8 cellular contexts compared by ENCODE assay signal in the genomic region with DNA sequence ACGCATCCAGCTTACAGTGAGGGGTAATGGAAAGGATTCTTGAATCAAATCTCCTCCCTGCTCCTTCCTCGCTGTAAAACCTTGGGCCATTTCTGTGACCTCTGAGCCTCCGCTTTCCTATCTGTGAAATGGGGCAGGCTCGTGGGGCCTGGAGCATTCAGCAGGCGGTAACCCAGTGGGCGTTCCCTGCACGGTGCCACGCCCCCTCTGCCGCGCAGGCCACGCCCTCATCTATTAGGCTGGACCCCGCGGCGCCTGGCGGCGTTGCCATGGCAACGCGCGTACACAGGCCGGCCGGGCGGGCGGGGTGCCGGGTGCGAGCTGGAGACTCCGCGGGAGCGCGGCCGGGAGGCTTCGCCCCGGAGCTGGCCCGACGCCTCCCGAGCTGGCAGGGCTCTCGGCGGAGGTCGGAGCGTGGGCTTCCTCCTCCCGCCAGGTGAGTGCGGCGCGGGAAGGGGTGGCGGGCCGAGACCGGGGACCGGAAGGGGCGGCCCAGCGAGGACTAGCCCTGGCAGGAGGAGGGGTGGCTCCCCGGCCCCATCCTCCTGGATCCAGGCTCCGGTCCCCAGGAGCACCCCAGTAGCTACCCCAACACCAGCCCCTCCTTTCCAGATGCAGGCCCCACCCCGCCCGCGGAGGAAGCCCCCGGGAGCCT. TPM values are rescaled to one million over a fixed set of nuclear protein-coding genes. Genes with fewer than 3 reads are reported as not detected.
DNase-seq lines count a peak whose midpoint lies in the region; ATAC-seq and TF ChIP-seq lines count a peak whose summit lies in the region.

A gene (plus strand): TSS at position 264 of the 655 bp plus-strand sequence. CDS start 4,562 bp downstream, outside the sequence.

- H3K4me3 ChIP-seq in lung: peak within 1 kb of the TSS; percentile 10

- peaks cover 0 to 14% of the 10 kb centered on the region in 2 donors for H3K4me1 ChIP-seq in lung (ENCODE audit: control insufficient read depth in 2 of 2, insufficient read depth in 2 of 2, low read length in 2 of 2)

- ATAC-seq in GM19043 (IDR thresholded peaks at IDR 0.05; ENCODE audit: low read depth, unreplicated experiment) (peak; percentile 49), lung (ENCODE audit: insufficient read depth, low FRiP score) (peak; percentile 63), GM19467 (IDR thresholded peaks at IDR 0.05; ENCODE audit: unreplicated experiment) (no peak)

- peak; percentile 9 for DNase-seq in NCI-H187 treated with DMSO at 0.1 percent for 48 hours (lab: John Stamatoyannopoulos, UW)
- no peak for DNase-seq in activated CD4-positive, alpha-beta T cell treated with anti-CD3 and anti-CD28 coated beads, Interleukin-2, amount 10 ng/mL, durations not matched to agents 7 days and 5 days
- DNase-seq in ecto neural progenitor cell (ENCODE audit: low spot score): peak; percentile 91
- peak; percentile 62 for DNase-seq in lung (ENCODE audit: low spot score)
- peak; percentile 9 for DNase-seq in stimulated activated CD8-positive, alpha-beta memory T cell treated with anti-CD3 and anti-CD28 coated beads, Interleukin-15, amount 100 ng/mL, for 24 hours (ENCODE audit: low read depth)
- DNase-seq in NAMALWA (ENCODE audit: low spot score): no peak

- peaks cover 23% of the 10 kb centered on the region for H3K36me3 Mint-ChIP-seq in activated CD4-positive, alpha-beta T cell treated with anti-CD3 and anti-CD28 coated beads, Interleukin-2, amount 10 ng/mL, durations not matched to agents 7 days and 5 days (ENCODE audit: low read depth)

- POLR2A ChIA-PET in activated CD4-positive, alpha-beta T cell treated with anti-CD3 and anti-CD28 coated beads, Interleukin-2, amount 10 ng/mL, durations not matched to agents 7 days and 5 days (lab: Charles Lee): no interaction called here

- 6 to 7% methylated on average over 46 to 55 of the region's 55 CpGs for WGBS in lung, 2 donors

- TF ChIP-seq CTCF in lung (IDR thresholded peaks at IDR 0.05; ENCODE audit: control extremely low read depth, extremely low read depth): no peak

- H3K4me3 Mint-ChIP-seq in activated CD4-positive, alpha-beta T cell treated with anti-CD3 and anti-CD28 coated beads, Interleukin-2, amount 10 ng/mL, durations not matched to agents 7 days and 5 days: peak within 1 kb of the TSS; percentile 15

- H3K27ac Mint-ChIP-seq in activated CD4-positive, alpha-beta T cell treated with anti-CD3 and anti-CD28 coated beads, Interleukin-2, amount 10 ng/mL, durations not matched to agents 7 days and 5 days: peak within 1 kb of the TSS; percentile 83

- H3K36me3 ChIP-seq in lung (ENCODE audit: control insufficient read depth in 2 of 2, insufficient read depth in 2 of 2, low read length in 2 of 2): no peaks in the 10 kb centered on the region

- peaks cover 57% of the 10 kb centered on the region for H3K27me3 Mint-ChIP-seq in activated CD4-positive, alpha-beta T cell treated with anti-CD3 and anti-CD28 coated beads, Interleukin-2, amount 10 ng/mL, durations not matched to agents 7 days and 5 days

- no peaks in the 10 kb centered on the region for H3K27me3 ChIP-seq in lung (ENCODE audit: control insufficient read depth, insufficient read depth)

- no peaks in the 10 kb centered on the region for H3K9me3 ChIP-seq in lung (ENCODE audit: control insufficient read depth in 2 of 2, insufficient read depth in 1 of 2, low read length in 1 of 2)

- CTCF ChIA-PET in activated CD4-positive, alpha-beta T cell treated with anti-CD3 and anti-CD28 coated beads, Interleukin-2, amount 10 ng/mL, durations not matched to agents 7 days and 5 days (lab: Charles Lee): interaction anchor here (0.6 to 2.0 kb wide), 4 partner anchors 9 to 215 kb away, joined by 3 to 8 read pairs (median 3); no protein-coding TSS in a partner anchor

- peaks cover 30% of the 10 kb centered on the region for H3K9me3 Mint-ChIP-seq in activated CD4-positive, alpha-beta T cell treated with anti-CD3 and anti-CD28 coated beads, Interleukin-2, amount 10 ng/mL, durations not matched to agents 7 days and 5 days

- peaks cover 57% of the 10 kb centered on the region for H3K4me1 Mint-ChIP-seq in activated CD4-positive, alpha-beta T cell treated with anti-CD3 and anti-CD28 coated beads, Interleukin-2, amount 10 ng/mL, durations not matched to agents 7 days and 5 days

- peak within 1 kb of the TSS in 1 of 2 donors; percentile 4 for H3K27ac ChIP-seq in lung (ENCODE audit: low read depth in 1 of 2, low read length in 1 of 2)

RNA-seq across cellular contexts. Expression of the gene that starts here (rescaled TPM):
- total RNA-seq in activated CD4-positive, alpha-beta T cell treated with anti-CD3 and anti-CD28 coated beads, Interleukin-2, amount 10 ng/mL, durations not matched to agents 7 days and 5 days: not detected
- total RNA-seq in lung: 10 to 100 TPM; 12.5 to 25.9 TPM
- 1 to 10 TPM; 4.4 to 5.9 TPM for polyA plus RNA-seq in lung

Comparison
In these comparisons a context has a peak if more than half of its experiments do, and no peak if none do; other contexts are left out.
1. RNA of the gene that starts here (total RNA-seq): 12.5 to 25.9 TPM in lung; not detected in activated CD4-positive, alpha-beta T cell treated with anti-CD3 and anti-CD28 coated beads, Interleukin-2, amount 10 ng/mL, durations not matched to agents 7 days and 5 days; every median in the first group is over 10 times any median in the second.
2. DNase-seq: peak in NCI-H187 treated with DMSO at 0.1 percent for 48 hours (single experiment), ecto neural progenitor cell (single experiment), lung (single experiment) and stimulated activated CD8-positive, alpha-beta memory T cell treated with anti-CD3 and anti-CD28 coated beads, Interleukin-15, amount 100 ng/mL, for 24 hours (single experiment); none in activated CD4-positive, alpha-beta T cell treated with anti-CD3 and anti-CD28 coated beads, Interleukin-2, amount 10 ng/mL, durations not matched to agents 7 days and 5 days (single experiment) and NAMALWA (single experiment).